In the genomic region with DNA sequence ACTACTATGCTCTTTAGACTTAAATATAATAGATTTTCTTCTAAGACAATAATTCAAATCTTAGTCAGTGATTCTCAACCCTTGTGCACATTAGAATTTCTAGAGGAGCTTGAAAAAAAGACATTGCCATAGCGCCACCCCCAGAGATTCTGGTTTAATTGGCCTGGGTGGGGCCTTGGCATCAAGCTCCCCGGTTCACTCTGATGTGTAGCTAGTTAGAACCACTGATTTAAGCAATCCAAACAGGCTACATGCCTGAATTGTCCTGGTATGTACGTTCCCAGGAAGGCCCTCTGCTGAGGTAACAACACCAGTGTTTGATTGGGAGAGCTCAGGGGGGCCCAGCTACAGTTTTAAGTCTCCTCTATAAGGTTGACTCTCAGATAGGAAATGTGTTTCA, we compare ENCODE assay signal across 10 cellular contexts. TPM values are rescaled to one million over a fixed set of nuclear protein-coding genes. Genes with fewer than 3 reads are reported as not detected.
DNase-seq lines count a peak whose midpoint lies in the region; ATAC-seq lines count a peak whose summit lies in the region.
"Had no signal": no experiment of that assay in that cellular context is flagged by ENCODE, and none has a peak within 500 bp of the region (broad histone marks: within the 10 kb centered on the region; RNA-seq: fewer than 3 reads in every experiment).

No MANE protein-coding gene starts in this region.

- H3K36me3 ChIP-seq in ACC112 (ENCODE audit: insufficient read depth, low read length) = no peaks in the 10 kb centered on the region
- H3K36me3 ChIP-seq: heart right ventricle had no signal

- H3K27me3 ChIP-seq in ACC112 (ENCODE audit: insufficient read depth, low read length) (no peaks in the 10 kb centered on the region), layer of hippocampus (ENCODE audit: control insufficient read depth, insufficient read depth, low read length) (no peaks in the 10 kb centered on the region)
- H3K27me3 ChIP-seq: heart right ventricle had no signal

- ATAC-seq in GM21717 (IDR thresholded peaks at IDR 0.05; ENCODE audit: unreplicated experiment) (peak; percentile 2), GM19351 (IDR thresholded peaks at IDR 0.05; ENCODE audit: unreplicated experiment) (no peak)
- ATAC-seq in activated T-helper 17 cell treated with anti-CD3 and anti-CD28 coated beads, Interleukin-2, amount 50 U/mL, for 72 hours (replicated peaks) = no peak
- ATAC-seq: heart right ventricle had no signal

- no peak for DNase-seq in central memory CD4-positive, alpha-beta T cell
- DNase-seq in C1 segment of cervical spinal cord (lab: John Stamatoyannopoulos, UW) (no peak), pons (ENCODE audit: low spot score) (no peak)
- DNase-seq: heart right ventricle, NCI-H1930 had no signal

- H3K79me2 ChIP-seq in ACC112 (ENCODE audit: control insufficient read depth, insufficient read depth, low read length, unreplicated experiment) = peaks cover 23% of the 10 kb centered on the region

- peak overlapping the region; percentile 50 for H2AFZ ChIP-seq in ACC112 (ENCODE audit: low read length, unreplicated experiment)

- no peak overlapping the region for H3K27ac Mint-ChIP-seq in activated T-helper 17 cell treated with anti-CD3 and anti-CD28 coated beads, Interleukin-2, amount 50 U/mL, for 72 hours

- peaks cover 9% of the 10 kb centered on the region for H3K4me1 Mint-ChIP-seq in activated T-helper 17 cell treated with anti-CD3 and anti-CD28 coated beads, Interleukin-2, amount 50 U/mL, for 72 hours

- H3K9me3 Mint-ChIP-seq in activated T-helper 17 cell treated with anti-CD3 and anti-CD28 coated beads, Interleukin-2, amount 50 U/mL, for 72 hours = no peaks in the 10 kb centered on the region

- H3K27ac ChIP-seq in ACC112 (ENCODE audit: low read depth, low read length) = no peak overlapping the region
- peak overlapping the region; percentile 16 for H3K27ac ChIP-seq in layer of hippocampus (ENCODE audit: low read depth, low read length)

- no peak overlapping the region for H3K4me3 ChIP-seq in ACC112 (ENCODE audit: low read depth, low read length)
- H3K4me3 ChIP-seq: heart right ventricle had no signal

- peaks cover 20% of the 10 kb centered on the region for H3K4me1 ChIP-seq in ACC112 (ENCODE audit: control insufficient read depth, insufficient read depth, low read length, unreplicated experiment)

- no peaks in the 10 kb centered on the region for H3K36me3 Mint-ChIP-seq in activated T-helper 17 cell treated with anti-CD3 and anti-CD28 coated beads, Interleukin-2, amount 50 U/mL, for 72 hours (ENCODE audit: low read depth)

- H3K4me3 Mint-ChIP-seq in activated T-helper 17 cell treated with anti-CD3 and anti-CD28 coated beads, Interleukin-2, amount 50 U/mL, for 72 hours = peak overlapping the region; percentile 97

- peaks cover 3% of the 10 kb centered on the region for H3K27me3 Mint-ChIP-seq in activated T-helper 17 cell treated with anti-CD3 and anti-CD28 coated beads, Interleukin-2, amount 50 U/mL, for 72 hours

RNA-seq across cellular contexts. Expression of a gene that starts 1.4 kb away (rescaled TPM):
- 1 to 10 TPM; 5.1 to 8.2 TPM for total RNA-seq in activated T-helper 17 cell treated with anti-CD3 and anti-CD28 coated beads, Interleukin-2, amount 50 U/mL, for 72 hours

RNA-seq across cellular contexts. Expression of a gene that starts 20.2 kb away (rescaled TPM):
- total RNA-seq in activated T-helper 17 cell treated with anti-CD3 and anti-CD28 coated beads, Interleukin-2, amount 50 U/mL, for 72 hours = 10 to 100 TPM; 16.1 to 27.0 TPM
